19 cellular contexts compared by ENCODE assay signal in the genomic region with DNA sequence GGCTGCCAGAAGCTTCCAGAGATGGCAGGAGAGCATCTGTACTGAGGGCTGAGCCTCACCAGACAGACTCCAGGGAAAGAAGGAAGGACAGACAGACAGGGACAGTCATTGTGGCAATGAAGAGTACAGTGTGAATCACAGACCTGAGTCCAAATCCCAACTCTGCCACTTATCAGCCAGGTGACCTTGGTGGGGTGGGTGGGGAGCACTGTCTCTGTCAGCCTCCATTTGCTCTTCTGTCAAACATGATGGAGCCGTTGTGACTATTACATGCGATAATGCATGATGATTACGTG.
"Had no signal": no experiment of that assay in that cellular context is flagged by ENCODE, and none has a peak within 500 bp of the region (broad histone marks: within the 10 kb centered on the region; RNA-seq: fewer than 3 reads in every experiment).

No MANE protein-coding gene starts in this region.

- ATAC-seq: left colon; left ventricle myocardium superior; naive thymus-derived CD4-positive, alpha-beta T cell; psoas muscle; sciatic nerve had no signal

- H3K4me3 ChIP-seq: coronary artery, hepatocyte, lung, psoas muscle, thyroid gland, uterus had no signal

- H3K9me3 ChIP-seq: neutrophil, psoas muscle, thyroid gland, uterus had no signal

- H3K27ac ChIP-seq: coronary artery, hepatocyte, neutrophil, psoas muscle, thyroid gland, uterus had no signal

- H3K27me3 ChIP-seq: hepatocyte, neutrophil, thyroid gland, uterus had no signal

- DNase-seq: effector CD4-positive, alpha-beta T cell; foreskin melanocyte; left colon; left ventricle myocardium superior; mesendoderm; naive thymus-derived CD4-positive, alpha-beta T cell; nephron progenitor cell; psoas muscle; retina; stimulated activated CD4-positive, alpha-beta T cell treated with anti-CD3 and anti-CD28 coated beads, Interleukin-2, amount 100 ng/mL, for 24 hours; stimulated activated naive CD4-positive, alpha-beta T cell treated with Interleukin-2 at 50 U/mL for 16 hours; thyroid gland; uterus had no signal

- H3K9me3 Mint-ChIP-seq: nephron progenitor cell had no signal

- H3K4me3 Mint-ChIP-seq: naive thymus-derived CD4-positive, alpha-beta T cell; nephron progenitor cell; type B pancreatic cell had no signal

- H3K36me3 Mint-ChIP-seq: naive thymus-derived CD4-positive, alpha-beta T cell; type B pancreatic cell had no signal

- H3K27ac Mint-ChIP-seq: naive thymus-derived CD4-positive, alpha-beta T cell; nephron progenitor cell; type B pancreatic cell had no signal

- H3K36me3 ChIP-seq: neutrophil, thyroid gland, uterus had no signal

- H3K4me1 ChIP-seq: psoas muscle, thyroid gland, uterus had no signal
